Comparison of ENCODE assay signal across 15 cellular contexts in the genomic region with DNA sequence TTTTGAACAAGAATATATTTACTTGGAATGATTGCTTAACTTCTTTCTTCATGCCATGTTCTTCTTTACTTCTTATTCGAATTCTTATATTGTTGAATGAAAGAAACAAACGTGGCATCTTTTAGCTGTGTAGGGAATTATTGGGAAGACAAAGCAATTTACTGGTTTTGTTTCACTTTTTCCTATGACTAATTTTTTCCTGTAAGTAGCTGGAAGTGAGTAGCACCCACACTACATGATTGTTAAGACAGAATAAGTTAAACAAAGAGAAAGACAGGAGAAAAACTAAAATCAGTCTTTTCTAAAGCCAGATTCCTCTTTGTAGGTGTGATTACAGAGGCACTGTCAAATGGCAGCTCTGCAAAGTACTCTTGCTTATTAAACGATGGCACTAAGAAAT.
"Had no signal": no experiment of that assay in that cellular context is flagged by ENCODE, and none has a peak within 500 bp of the region (broad histone marks: within the 10 kb centered on the region; RNA-seq: fewer than 3 reads in every experiment).

No MANE protein-coding gene starts in this region.

- H3K4me1 ChIP-seq: psoas muscle, sigmoid colon had no signal

- H3K27me3 ChIP-seq: sigmoid colon had no signal

- H3K4me3 ChIP-seq: lung, psoas muscle, sigmoid colon had no signal

- ATAC-seq: activated CD4-positive, alpha-beta T cell treated with anti-CD3 and anti-CD28 coated beads for 36 hours; activated naive CD4-positive, alpha-beta T cell treated with anti-CD3 and anti-CD28 coated beads, Interleukin-2, amount 50 U/mL, for 72 hours; activated T-cell treated with anti-CD3 and anti-CD28 coated beads, Interleukin-2, amount 50 U/mL, for 4 hours; effector memory CD8-positive, alpha-beta T cell; psoas muscle; stimulated activated effector memory CD8-positive, alpha-beta T cell treated with anti-CD3 and anti-CD28 coated beads, Interleukin-12 subunit alpha, Interleukin-12 subunit beta, amount 100 ng/mL, for 72 hours had no signal

- DNase-seq: activated CD4-positive, alpha-beta memory T cell treated with anti-CD3 and anti-CD28 coated beads for 36 hours; activated CD4-positive, alpha-beta T cell treated with anti-CD3 and anti-CD28 coated beads for 36 hours; activated effector memory CD4-positive, alpha-beta T cell treated with Interleukin-2 at 50 U/mL for 16 hours; activated T-cell treated with anti-CD3 and anti-CD28 coated beads, Interleukin-2, amount 50 U/mL, for 4 hours; amniotic stem cell; effector memory CD8-positive, alpha-beta T cell; islet precursor cell; midbrain; psoas muscle; sigmoid colon; stimulated activated CD4-positive, alpha-beta T cell treated with anti-CD3 and anti-CD28 coated beads, Interleukin-12 subunit alpha, Interleukin-12 subunit beta, amount 100 ng/mL, for 4 hours; stimulated activated CD4-positive, alpha-beta T cell treated with anti-CD3 and anti-CD28 coated beads, Interleukin-2, amount 100 ng/mL, for 24 hours had no signal

- H3K27ac ChIP-seq: psoas muscle, sigmoid colon had no signal

- H3K36me3 ChIP-seq: sigmoid colon had no signal

- H3K9me3 ChIP-seq: psoas muscle, sigmoid colon had no signal
